16 cellular contexts compared by ENCODE assay signal in the genomic region with DNA sequence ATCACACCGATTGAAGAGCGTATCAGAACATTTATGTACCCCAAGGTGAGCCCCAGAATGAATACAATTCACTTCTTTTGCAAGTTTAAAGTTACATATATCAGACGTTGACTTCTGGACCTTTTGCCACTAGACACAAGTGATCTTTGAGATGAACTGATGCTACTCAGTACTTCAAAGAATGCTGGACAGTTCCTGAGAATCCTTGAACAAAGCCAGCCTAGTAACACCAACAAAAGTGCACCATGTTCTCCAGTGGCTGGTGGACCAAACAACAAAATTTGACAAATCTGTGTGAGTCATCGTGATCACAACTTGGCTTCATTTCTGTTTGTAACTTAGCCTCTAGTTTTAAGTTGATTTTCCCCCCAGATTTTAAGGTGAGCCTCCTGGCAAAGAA.
DNase-seq lines count a peak whose midpoint lies in the region; ATAC-seq, FAIRE-seq and TF ChIP-seq lines count a peak whose summit lies in the region.
"Had no signal": no experiment of that assay in that cellular context is flagged by ENCODE, and none has a peak within 500 bp of the region (broad histone marks: within the 10 kb centered on the region; RNA-seq: fewer than 3 reads in every experiment).

No MANE protein-coding gene starts in this region.

- CTCF ChIA-PET in SK-N-SH (lab: Yijun Ruan, JAX): no interaction called here
- CTCF ChIA-PET in HEK293 (lab: Yijun Ruan, JAX): no interaction called here

- H3K36me3 Mint-ChIP-seq in astrocyte (ENCODE audit: low read depth, unreplicated experiment): no peaks in the 10 kb centered on the region
- H3K36me3 Mint-ChIP-seq: CD8-positive, alpha-beta memory T cell had no signal

- H3K4me3 Mint-ChIP-seq in astrocyte (ENCODE audit: unreplicated experiment): no peak overlapping the region
- H3K4me3 Mint-ChIP-seq: CD8-positive, alpha-beta memory T cell had no signal

- H3K4me2 ChIP-seq in SK-N-SH: no peak overlapping the region
- no peak overlapping the region for H3K4me2 ChIP-seq in astrocyte (ENCODE audit: low read length)
- H3K4me2 ChIP-seq: BLaER1 had no signal

- DNase-seq in SK-N-SH (no peak), astrocyte (ENCODE audit: low read depth) (peak; percentile 2), left kidney (ENCODE audit: low read depth, low spot score) (peak; percentile 11), LoVo (ENCODE audit: low spot score) (no peak), stomach (no peak)
- no peak for DNase-seq in activated CD8-positive, alpha-beta memory T cell treated with anti-CD3 and anti-CD28 coated beads, Interleukin-2, amount 50 U/mL, for 48 hours
- DNase-seq: AML-193; Caco-2; CD8-positive, alpha-beta memory T cell; DND-41; GDM1; H7 had no signal

- no peaks in the 10 kb centered on the region for H3F3A ChIP-seq in SK-N-SH (replicated peaks; ENCODE audit: insufficient read depth)

- intact Hi-C loops in stomach (cut with DNase I; ENCODE audit: low total_unique reads): no loop called here

- no peaks in the 10 kb centered on the region for H3K4me1 Mint-ChIP-seq in astrocyte (ENCODE audit: low read depth, unreplicated experiment)
- H3K4me1 Mint-ChIP-seq: CD8-positive, alpha-beta memory T cell had no signal

- ATAC-seq in SK-N-SH treated with all-trans-retinoic acid at 6 μM for 48 hours: no peak

- no peak overlapping the region for H2AFZ ChIP-seq in SK-N-SH (ENCODE audit: low read depth)
- no peak overlapping the region for H2AFZ ChIP-seq in astrocyte (ENCODE audit: low read depth, low read length)

- no peak overlapping the region for H3K27ac Mint-ChIP-seq in astrocyte (ENCODE audit: unreplicated experiment)
- H3K27ac Mint-ChIP-seq: CD8-positive, alpha-beta memory T cell had no signal

- H3K9me3 Mint-ChIP-seq in astrocyte (ENCODE audit: unreplicated experiment): no peaks in the 10 kb centered on the region

- TF ChIP-seq CTCF in SK-N-SH (IDR thresholded peaks at IDR 0.05) (no peak), HEK293 (tag by site-specific recombination; IDR thresholded peaks at IDR 0.05) (no peak), astrocyte (IDR thresholded peaks at IDR 0.05; ENCODE audit: insufficient read depth, low read depth, low read length) (no peak), stomach (IDR thresholded peaks at IDR 0.05) (no peak)

- H3K27me3 Mint-ChIP-seq in astrocyte (ENCODE audit: low read depth, unreplicated experiment): no peaks in the 10 kb centered on the region

- H3K4me3 ChIP-seq in SK-N-SH (ENCODE audit: low read depth in 2 of 2, low read length in 1 of 2) (no peak overlapping the region), HEK293 (ENCODE audit: low read depth, low read length) (no peak overlapping the region), astrocyte (ENCODE audit: insufficient read depth, low read depth, low read length) (no peak overlapping the region), stomach (no peak overlapping the region)
- H3K4me3 ChIP-seq: BLaER1 had no signal

- H3K27ac ChIP-seq in SK-N-SH (ENCODE audit: low read depth in 2 of 2, low read length in 1 of 2): no peak overlapping the region
- no peak overlapping the region for H3K27ac ChIP-seq in HEK293 (ENCODE audit: extremely low read depth, low read depth, low read length)
- H3K27ac ChIP-seq in astrocyte (ENCODE audit: low read depth, low read length): no peak overlapping the region
- H3K27ac ChIP-seq in stomach: no peak overlapping the region
- H3K27ac ChIP-seq: 22Rv1, BLaER1 had no signal

- no peaks in the 10 kb centered on the region for H3K79me2 ChIP-seq in SK-N-SH (ENCODE audit: insufficient read depth)
- H3K79me2 ChIP-seq in astrocyte (ENCODE audit: insufficient read depth, low read length): no peaks in the 10 kb centered on the region

- POLR2A ChIA-PET in SK-N-SH (lab: Yijun Ruan, JAX): no interaction called here
- POLR2A ChIA-PET in HEK293 (lab: Yijun Ruan, JAX): no interaction called here

- H3K4me1 ChIP-seq in SK-N-SH (ENCODE audit: control insufficient read depth in 1 of 2, insufficient read depth in 2 of 2, low read depth in 1 of 2, low read length in 1 of 2) (no peaks in the 10 kb centered on the region; a peak in 1 of 4 replicates), HEK293 (ENCODE audit: control insufficient read depth, insufficient read depth, low read length) (no peaks in the 10 kb centered on the region), astrocyte (ENCODE audit: insufficient read depth, low read length) (no peaks in the 10 kb centered on the region), stomach (no peaks in the 10 kb centered on the region)
- H3K4me1 ChIP-seq: BLaER1, Caco-2 had no signal

- WGBS in SK-N-SH (ENCODE audit: low lambda C conversion rate): 50% methylated on average over 4 of the region's 4 CpGs
- 64 to 90% (median 81%) methylated on average over 4 of the region's 4 CpGs for whole genome bisulfite sequencing in stomach, 5 donors

- H4K20me1 ChIP-seq in SK-N-SH (ENCODE audit: insufficient read depth): no peaks in the 10 kb centered on the region
- no peaks in the 10 kb centered on the region for H4K20me1 ChIP-seq in astrocyte (ENCODE audit: insufficient read depth, low read length)
- H4K20me1 ChIP-seq: BLaER1 had no signal

- no peaks in the 10 kb centered on the region for H3K9me3 ChIP-seq in SK-N-SH
- no peaks in the 10 kb centered on the region for H3K9me3 ChIP-seq in HEK293 (ENCODE audit: control insufficient read depth, insufficient read depth, low read depth, low read length)
- H3K9me3 ChIP-seq in astrocyte (ENCODE audit: insufficient read depth, low read depth, low read length): no peaks in the 10 kb centered on the region
- no peaks in the 10 kb centered on the region for H3K9me3 ChIP-seq in stomach
- H3K9me3 ChIP-seq: BLaER1, Caco-2 had no signal

- no peaks in the 10 kb centered on the region for H3K9me2 ChIP-seq in SK-N-SH

- FAIRE-seq in astrocyte (lab: Jason Lieb, UNC): no peak

- H3K27me3 ChIP-seq in SK-N-SH (ENCODE audit: insufficient read depth): no peaks in the 10 kb centered on the region
- H3K27me3 ChIP-seq in astrocyte (ENCODE audit: insufficient read depth, low read length): no peaks in the 10 kb centered on the region
- no peaks in the 10 kb centered on the region for H3K27me3 ChIP-seq in stomach
- H3K27me3 ChIP-seq: BLaER1 had no signal

- H3K36me3 ChIP-seq in SK-N-SH (replicated peaks in 1 of 2; ENCODE audit: control insufficient read depth in 1 of 2, insufficient read depth in 2 of 2, low read length in 1 of 2): no peaks in the 10 kb centered on the region
- H3K36me3 ChIP-seq in HEK293 (ENCODE audit: control insufficient read depth in 2 of 2, insufficient read depth in 1 of 2, low read length in 2 of 2): no peaks in the 10 kb centered on the region
- no peaks in the 10 kb centered on the region for H3K36me3 ChIP-seq in astrocyte (ENCODE audit: insufficient read depth, low read length)
- no peaks in the 10 kb centered on the region for H3K36me3 ChIP-seq in stomach
- H3K36me3 ChIP-seq: BLaER1 had no signal

- TF ChIP-seq RAD21 in SK-N-SH (IDR thresholded peaks at IDR 0.05; ENCODE audit: low read length): no peak

- TF ChIP-seq EP300 in SK-N-SH (IDR thresholded peaks at IDR 0.05; ENCODE audit: borderline replicate concordance in 1 of 2, low read depth in 1 of 2, low read length in 1 of 2): no peak
- no peak for TF ChIP-seq EP300 in stomach (IDR thresholded peaks at IDR 0.05)

- no peak for TF ChIP-seq POLR2A in stomach (IDR thresholded peaks at IDR 0.05)

- H3K9ac ChIP-seq in SK-N-SH (no peak overlapping the region), astrocyte (ENCODE audit: low read length) (no peak overlapping the region)
- H3K9ac ChIP-seq: BLaER1 had no signal

TF ChIP-seq in SK-N-SH, 30 proteins besides CTCF, POLR2A, EP300 and RAD21 (continues in another document):
- TF ChIP-seq YY1 (IDR thresholded peaks at IDR 0.05; ENCODE audit: low read depth) (no peak), FOSL2 (IDR thresholded peaks at IDR 0.05; ENCODE audit: borderline replicate concordance, low read depth) (no peak), FOXM1 (IDR thresholded peaks at IDR 0.05; ENCODE audit: low read depth) (no peak)

TF ChIP-seq in SK-N-SH treated with all-trans-retinoic acid at 6 μM for 48 hours, 23 proteins besides CTCF, POLR2A, EP300 and RAD21 (continues in another document):
- TF ChIP-seq ZNF70 (CRISPR knock-in tag; IDR thresholded peaks at IDR 0.05) (no peak), ARNTL (CRISPR knock-in tag; IDR thresholded peaks at IDR 0.05; ENCODE audit: borderline replicate concordance, low read depth) (no peak), ESRRG (CRISPR knock-in tag; IDR thresholded peaks at IDR 0.05) (no peak), ISL1 (CRISPR knock-in tag; IDR thresholded peaks at IDR 0.05) (no peak)

TF ChIP-seq in HEK293, 187 proteins besides CTCF, POLR2A, EP300 and RAD21 (continues in another document):
- TF ChIP-seq, protein P1, sequence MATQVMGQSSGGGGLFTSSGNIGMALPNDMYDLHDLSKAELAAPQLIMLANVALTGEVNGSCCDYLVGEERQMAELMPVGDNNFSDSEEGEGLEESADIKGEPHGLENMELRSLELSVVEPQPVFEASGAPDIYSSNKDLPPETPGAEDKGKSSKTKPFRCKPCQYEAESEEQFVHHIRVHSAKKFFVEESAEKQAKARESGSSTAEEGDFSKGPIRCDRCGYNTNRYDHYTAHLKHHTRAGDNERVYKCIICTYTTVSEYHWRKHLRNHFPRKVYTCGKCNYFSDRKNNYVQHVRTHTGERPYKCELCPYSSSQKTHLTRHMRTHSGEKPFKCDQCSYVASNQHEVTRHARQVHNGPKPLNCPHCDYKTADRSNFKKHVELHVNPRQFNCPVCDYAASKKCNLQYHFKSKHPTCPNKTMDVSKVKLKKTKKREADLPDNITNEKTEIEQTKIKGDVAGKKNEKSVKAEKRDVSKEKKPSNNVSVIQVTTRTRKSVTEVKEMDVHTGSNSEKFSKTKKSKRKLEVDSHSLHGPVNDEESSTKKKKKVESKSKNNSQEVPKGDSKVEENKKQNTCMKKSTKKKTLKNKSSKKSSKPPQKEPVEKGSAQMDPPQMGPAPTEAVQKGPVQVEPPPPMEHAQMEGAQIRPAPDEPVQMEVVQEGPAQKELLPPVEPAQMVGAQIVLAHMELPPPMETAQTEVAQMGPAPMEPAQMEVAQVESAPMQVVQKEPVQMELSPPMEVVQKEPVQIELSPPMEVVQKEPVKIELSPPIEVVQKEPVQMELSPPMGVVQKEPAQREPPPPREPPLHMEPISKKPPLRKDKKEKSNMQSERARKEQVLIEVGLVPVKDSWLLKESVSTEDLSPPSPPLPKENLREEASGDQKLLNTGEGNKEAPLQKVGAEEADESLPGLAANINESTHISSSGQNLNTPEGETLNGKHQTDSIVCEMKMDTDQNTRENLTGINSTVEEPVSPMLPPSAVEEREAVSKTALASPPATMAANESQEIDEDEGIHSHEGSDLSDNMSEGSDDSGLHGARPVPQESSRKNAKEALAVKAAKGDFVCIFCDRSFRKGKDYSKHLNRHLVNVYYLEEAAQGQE (tag by site-specific recombination; IDR thresholded peaks at IDR 0.05): peak; percentile 82

Comparison
In these comparisons a context has a peak if more than half of its experiments do, and no peak if none do; other contexts are left out.
1. DNase-seq: peak in astrocyte (single experiment) and left kidney (single experiment); none in SK-N-SH (single experiment), activated CD8-positive, alpha-beta memory T cell treated with anti-CD3 and anti-CD28 coated beads, Interleukin-2, amount 50 U/mL, for 48 hours (single experiment), LoVo (single experiment) and stomach (single experiment).